In the genomic region with DNA sequence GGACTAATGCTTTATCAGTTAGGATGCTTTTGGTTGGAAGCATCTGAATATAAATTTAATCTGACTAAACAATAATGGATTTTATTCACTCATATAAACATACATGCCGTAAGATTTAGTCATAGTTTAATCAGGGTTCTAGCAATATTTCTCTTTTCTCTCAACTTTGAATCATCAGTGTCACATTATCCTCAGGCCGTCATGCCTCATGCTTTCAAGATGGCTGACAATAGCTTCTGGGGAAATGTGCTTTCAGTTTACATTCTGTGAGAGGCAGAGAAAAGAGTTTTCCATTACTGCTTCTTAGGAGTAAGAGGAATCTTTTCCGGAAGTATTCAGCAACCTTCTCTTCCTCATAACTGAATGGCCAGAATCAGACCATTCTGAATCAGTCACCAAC, we compare ENCODE assay signal across 1 cellular context.
TF ChIP-seq lines count a peak whose summit lies in the region.

No MANE protein-coding gene starts in this region.

TF ChIP-seq in GM23338, 12 proteins besides CTCF, POLR2A, EP300 and RAD21 (continued from another document):
- TF ChIP-seq ZNF462 (CRISPR knock-in tag; IDR thresholded peaks at IDR 0.05) (no peak), JUNB (IDR thresholded peaks at IDR 0.05; ENCODE audit: unreplicated experiment) (no peak), ZNF331 (CRISPR knock-in tag; IDR thresholded peaks at IDR 0.05; ENCODE audit: low read depth) (no peak), ETS1 (IDR thresholded peaks at IDR 0.05) (no peak), REST (IDR thresholded peaks at IDR 0.05; ENCODE audit: unreplicated experiment) (no peak), STAT1 (IDR thresholded peaks at IDR 0.05; ENCODE audit: unreplicated experiment) (no peak)
